ENCODE assay signal across 8 cellular contexts in genomic region chr12:49538740-49539403, GRCh38. TPM values are rescaled to one million over a fixed set of nuclear protein-coding genes. Genes with fewer than 3 reads are reported as not detected.
A peak's percentile ranks its signal among the peaks of the same experiment; 100 is the strongest.
DNase-seq lines count a peak whose midpoint lies in the region; ATAC-seq, FAIRE-seq and TF ChIP-seq lines count a peak whose summit lies in the region.

Gene KCNH3, plus strand, starts transcription at chr12:49539030. Its CDS starts 387 bp downstream, at chr12:49539417.

- H3K4me2 ChIP-seq in GM23248 (ENCODE audit: unreplicated experiment), result peak within 1 kb of the TSS; percentile 71

- CTCF ChIA-PET in CD8-positive, alpha-beta T cell (lab: Charles Lee), result interaction anchor here (0.9 to 1.8 kb wide), 4 partner anchors 11 to 28 kb away, joined by 3 to 7 read pairs (median 4); no protein-coding TSS in a partner anchor

- H3K9me2 ChIP-seq in GM23248 (ENCODE audit: insufficient read depth), result no peaks in the 10 kb centered on the region

- no peak within 1 kb of the TSS for H3K9ac ChIP-seq in GM23248

- H4K20me1 ChIP-seq in GM23248 (ENCODE audit: insufficient read depth), result no peaks in the 10 kb centered on the region

- no peak for TF ChIP-seq CTCF in CD8-positive, alpha-beta T cell (IDR thresholded peaks at IDR 0.05)

- 2 to 5% methylated on average over 29 to 42 of the region's 90 CpGs for WGBS in GM23248 (ENCODE audit: low coverage in 1 of 2, low lambda C conversion rate in 2 of 2, missing lambda C conversion rate in 2 of 2), 2 experiments
- 2% methylated on average over 89 of the region's 90 CpGs for WGBS in right cardiac atrium

- no peaks in the 10 kb centered on the region for H3K36me3 ChIP-seq in CD8-positive, alpha-beta T cell (ENCODE audit: insufficient read depth, low read length)
- no peaks in the 10 kb centered on the region for H3K36me3 ChIP-seq in GM23248 (ENCODE audit: low read depth)

- POLR2A ChIA-PET in CD8-positive, alpha-beta T cell (lab: Charles Lee), result interaction anchor here (1.1 to 2.0 kb wide), 4 partner anchors 10 to 30 kb away, joined by 3 to 7 read pairs (median 4); no protein-coding TSS in a partner anchor

- no peaks in the 10 kb centered on the region for H3K27me3 Mint-ChIP-seq in CD8-positive, alpha-beta T cell (ENCODE audit: low read depth)
- peaks cover 62% of the 10 kb centered on the region for H3K27me3 Mint-ChIP-seq in T-helper 2 cell treated with Interferon-gamma antibody and Interleukin-4, amounts not matched to agents 5 μg/mL and 100 μg/mL, for 36 hours (ENCODE audit: low read depth)

- peak; percentile 79 to 95 (median 91) for DNase-seq in CD8-positive, alpha-beta T cell
- peak; percentile 82 for DNase-seq in GM23248
- peak; percentile 74 for DNase-seq in NCI-H1105 treated with DMSO at 0.1 percent for 48 hours (lab: John Stamatoyannopoulos, UW)
- DNase-seq in T-helper 2 cell treated with Interferon-gamma antibody and Interleukin-4, amounts not matched to agents 5 μg/mL and 100 μg/mL, for 36 hours (ENCODE audit: low spot score), result peak; percentile 75
- DNase-seq in right cardiac atrium, result peak; percentile 87 to 94 (median 92)
- DNase-seq in renal cortical epithelial cell (ENCODE audit: low read depth), result peak; percentile 22
- DNase-seq in urothelium cell line (ENCODE audit: low spot score), result peak; percentile 95

- no peak within 1 kb of the TSS for H3K27ac ChIP-seq in CD8-positive, alpha-beta T cell (ENCODE audit: low read depth, low read length)
- no peak within 1 kb of the TSS for H3K27ac ChIP-seq in GM23248
- H3K27ac ChIP-seq in angular gyrus (ENCODE audit: low read depth, low read length), result peak within 1 kb of the TSS; percentile 78
- no peak within 1 kb of the TSS for H3K27ac ChIP-seq in right cardiac atrium (ENCODE audit: low read length)

- peak within 1 kb of the TSS; percentile 80 for H3K4me3 Mint-ChIP-seq in CD8-positive, alpha-beta T cell
- H3K4me3 Mint-ChIP-seq in T-helper 2 cell treated with Interferon-gamma antibody and Interleukin-4, amounts not matched to agents 5 μg/mL and 100 μg/mL, for 36 hours, result peak within 1 kb of the TSS; percentile 77

- no peak for FAIRE-seq in urothelium cell line (lab: Jason Lieb, UNC)

- no peaks in the 10 kb centered on the region for H3K9me3 Mint-ChIP-seq in CD8-positive, alpha-beta T cell
- H3K9me3 Mint-ChIP-seq in T-helper 2 cell treated with Interferon-gamma antibody and Interleukin-4, amounts not matched to agents 5 μg/mL and 100 μg/mL, for 36 hours, result no peaks in the 10 kb centered on the region

- H3F3A ChIP-seq in GM23248 (ENCODE audit: insufficient read depth), result peaks cover 9% of the 10 kb centered on the region; the same call in 1 of the 2 replicates

- H3K36me3 Mint-ChIP-seq in CD8-positive, alpha-beta T cell, result no peaks in the 10 kb centered on the region
- no peaks in the 10 kb centered on the region for H3K36me3 Mint-ChIP-seq in T-helper 2 cell treated with Interferon-gamma antibody and Interleukin-4, amounts not matched to agents 5 μg/mL and 100 μg/mL, for 36 hours (ENCODE audit: low read depth)

- no peaks in the 10 kb centered on the region for H3K27me3 ChIP-seq in CD8-positive, alpha-beta T cell (ENCODE audit: insufficient read depth, low read length)
- H3K27me3 ChIP-seq in GM23248 (replicated peaks; ENCODE audit: insufficient read depth), result peaks cover 32% of the 10 kb centered on the region
- no peaks in the 10 kb centered on the region for H3K27me3 ChIP-seq in right cardiac atrium (ENCODE audit: control insufficient read depth, insufficient read depth)

- no peak within 1 kb of the TSS for H3K27ac Mint-ChIP-seq in CD8-positive, alpha-beta T cell
- no peak within 1 kb of the TSS for H3K27ac Mint-ChIP-seq in T-helper 2 cell treated with Interferon-gamma antibody and Interleukin-4, amounts not matched to agents 5 μg/mL and 100 μg/mL, for 36 hours

- intact Hi-C loops in CD8-positive, alpha-beta T cell (cut with DNase I, micrococcal nuclease), result loop anchor here (1.0 to 2.0 kb wide), 6 partner anchors 10 to 520 kb away; partner anchors contain the start of genes MCRS1 (in 2 of the 2), PRKAG1 (in 1 of the 2), PRPF40B (in 1 of the 2) and SPATS2 (in 1 of the 2)
- intact Hi-C loops in right cardiac atrium (cut with DNase I), result no loop called here

- peak within 1 kb of the TSS; percentile 39 for H2AFZ ChIP-seq in GM23248

- peak; percentile 90 for ATAC-seq in CD8-positive, alpha-beta T cell
- ATAC-seq in right cardiac atrium, result peak; percentile 82 to 87

- H3K4me1 ChIP-seq in CD8-positive, alpha-beta T cell (ENCODE audit: insufficient read depth, low read length), result peaks cover 23% of the 10 kb centered on the region
- H3K4me1 ChIP-seq in GM23248 (ENCODE audit: insufficient read depth) (peaks cover 6% of the 10 kb centered on the region), right cardiac atrium (ENCODE audit: control insufficient read depth, insufficient read depth, low read length) (no peaks in the 10 kb centered on the region)

- peak within 1 kb of the TSS; percentile 76 for H3K4me3 ChIP-seq in CD8-positive, alpha-beta T cell (ENCODE audit: low read depth, low read length)
- H3K4me3 ChIP-seq in GM23248 (peak within 1 kb of the TSS; percentile 57), right cardiac atrium (ENCODE audit: low read length) (peak within 1 kb of the TSS; percentile 73)

- H3K79me2 ChIP-seq in GM23248 (ENCODE audit: insufficient read depth), result no peaks in the 10 kb centered on the region

- H3K4me1 Mint-ChIP-seq in CD8-positive, alpha-beta T cell (ENCODE audit: low read depth), result peaks cover 33% of the 10 kb centered on the region
- peaks cover 18% of the 10 kb centered on the region for H3K4me1 Mint-ChIP-seq in T-helper 2 cell treated with Interferon-gamma antibody and Interleukin-4, amounts not matched to agents 5 μg/mL and 100 μg/mL, for 36 hours (ENCODE audit: low read depth)

- no peaks in the 10 kb centered on the region for H3K9me3 ChIP-seq in CD8-positive, alpha-beta T cell (ENCODE audit: low read length)
- H3K9me3 ChIP-seq in GM23248 (ENCODE audit: low read depth) (no peaks in the 10 kb centered on the region), right cardiac atrium (ENCODE audit: control insufficient read depth, low read length) (no peaks in the 10 kb centered on the region)

- in situ Hi-C loops in GM23248 (cut with MboI), result no loop called here

RNA-seq across cellular contexts. Expression of gene KCNH3, which starts in this region (rescaled TPM):
- 1 to 10 TPM; 3.1 to 3.5 TPM for total RNA-seq in CD8-positive, alpha-beta T cell
- not detected in 2 replicates for total RNA-seq in GM23248 (2014; rRNA removed; shearing (Covaris generic))
- polyA plus RNA-seq in GM23248 (2016; fragmentation: Nextera tagmentation; extraction: Ambion mirVana), result 0.09 and 0.10 TPM in 2 replicates
- total RNA-seq in right cardiac atrium, result 1 to 10 TPM in 3 of 4 donors, under 1 TPM in 1; 0.75 to 4.4 (median 1.2) TPM
- 1.6 TPM for polyA plus RNA-seq in right cardiac atrium
- 4.3 TPM in 1 of 2 replicates, not detected in the other for total RNA-seq in renal cortical epithelial cell

Comparison
In these comparisons a context has a peak if more than half of its experiments do, and no peak if none do; other contexts are left out.
1. Peak in DNase-seq, H3K4me3 ChIP-seq and H3K4me2 ChIP-seq in GM23248; RNA of the gene not detected or under 1 TPM.
2. DNase-seq: peak in every context shown above with its lines; median percentile 95 in urothelium cell line; 92 in right cardiac atrium; 91 in CD8-positive, alpha-beta T cell; 82 in GM23248; 75 in T-helper 2 cell treated with Interferon-gamma antibody and Interleukin-4, amounts not matched to agents 5 μg/mL and 100 μg/mL, for 36 hours; 74 in NCI-H1105 treated with DMSO at 0.1 percent for 48 hours; 22 in renal cortical epithelial cell.
3. intact Hi-C loops: an anchor here in CD8-positive, alpha-beta T cell (1.0 to 2.0 kb wide); none called in right cardiac atrium.